In genomic region chr4:26692014-26692726, GRCh38 we compare ENCODE assay signal across 1 cellular context.
TF ChIP-seq lines count a peak whose summit lies in the region.

No MANE protein-coding gene starts in this region.

TF ChIP-seq in K562, 482 proteins besides CTCF, POLR2A, EP300 and RAD21 (continued from another document and continues in another):
- TF ChIP-seq CHAMP1 (IDR thresholded peaks at IDR 0.05) (0 out of 2 replicates have a peak, but pooled peaks have one; percentile 42), PTBP1 (IDR thresholded peaks at IDR 0.05; ENCODE audit: low read depth, low read length) (no peak), NR1H2 (CRISPR knock-in tag; IDR thresholded peaks at IDR 0.05) (no peak), MGA (IDR thresholded peaks at IDR 0.05) (peak; percentile 77; the same call in 1 of the 2 replicates), RCOR1 (IDR thresholded peaks at IDR 0.05; ENCODE audit: borderline replicate concordance in 1 of 2, low read depth in 2 of 2, low read length in 2 of 2) (peak in 1 of 2 experiments; percentile 32; a peak in 1 of 4 replicates), PTRF (tag; IDR thresholded peaks at IDR 0.05) (no peak), SIN3A (IDR thresholded peaks at IDR 0.05; ENCODE audit: borderline replicate concordance in 2 of 2, control insufficient read depth in 1 of 2, low read depth in 2 of 2, low read length in 2 of 2) (no peak), SPI1 (IDR thresholded peaks at IDR 0.05; ENCODE audit: borderline replicate concordance, low read depth, low read length) (0 out of 2 replicates have a peak, but pooled peaks have one; percentile 30), HDAC1 (IDR thresholded peaks at IDR 0.05) (0 out of 4 replicates have a peak, but pooled peaks of 1 of the 2 experiments have one; percentile 29), BCOR (IDR thresholded peaks at IDR 0.05) (no peak), DPF2 (IDR thresholded peaks at IDR 0.05) (peak; percentile 26; the same call in 1 of the 2 replicates), TCFL5 (CRISPR knock-in tag; conservative IDR thresholded peaks at IDR 0.05) (no peak), CREB5 (CRISPR knock-in tag; IDR thresholded peaks at IDR 0.05) (no peak), TEAD2 (tag; IDR thresholded peaks at IDR 0.05) (no peak), TRIM24 (IDR thresholded peaks at IDR 0.05) (peak; percentile 60 to 65; a peak in 2 of 4 replicates), TBP (optimal IDR thresholded peaks at IDR 0.05; ENCODE audit: low read depth, low read length) (no peak), NFE2 (IDR thresholded peaks at IDR 0.05; ENCODE audit: low read depth) (peak; percentile 51), KLF6 (CRISPR knock-in tag; IDR thresholded peaks at IDR 0.05; ENCODE audit: borderline replicate concordance) (no peak), CREB1 (IDR thresholded peaks at IDR 0.05) (peak; percentile 17; the same call in 1 of the 2 replicates), CREB1 (CRISPR knock-in tag; IDR thresholded peaks at IDR 0.05) (no peak), TAL1 (IDR thresholded peaks at IDR 0.05) (peak; percentile 41; the same call in 1 of the 2 replicates), KLF16 (IDR thresholded peaks at IDR 0.05) (0 out of 2 replicates have a peak, but pooled peaks have one; percentile 35), CEBPB (tag; IDR thresholded peaks at IDR 0.05) (no peak), MYBL2 (IDR thresholded peaks at IDR 0.05; ENCODE audit: low read depth) (peak; percentile 33; the same call in 1 of the 2 replicates), MYBL2 (CRISPR knock-in tag; IDR thresholded peaks at IDR 0.05; ENCODE audit: borderline replicate concordance) (no peak), GATA2 (CRISPR knock-in tag; IDR thresholded peaks at IDR 0.05) (peak; percentile 55; the same call in 1 of the 2 replicates), CBX8 (IDR thresholded peaks at IDR 0.05; ENCODE audit: borderline replicate concordance, extremely low read depth, low read depth, low read length, poor library complexity, severe bottlenecking) (no peak), CBX3 (IDR thresholded peaks at IDR 0.05; ENCODE audit: borderline replicate concordance in 1 of 2, low read length in 2 of 2) (peak in 1 of 2 experiments; percentile 63; a peak in 1 of 3 replicates), POLR2AphosphoS5 (IDR thresholded peaks at IDR 0.05; ENCODE audit: control insufficient read depth, insufficient read depth, low read depth, low read length) (peak; percentile 63; the same call in 1 of the 2 replicates), STAT5A (IDR thresholded peaks at IDR 0.05; ENCODE audit: borderline replicate concordance, low read length) (no peak), RBM17 (IDR thresholded peaks at IDR 0.05; ENCODE audit: borderline replicate concordance, low read depth, low read length) (no peak), CTBP1 (IDR thresholded peaks at IDR 0.05; ENCODE audit: borderline replicate concordance) (peak; percentile 53; the same call in 1 of the 2 replicates), PBX2 (CRISPR knock-in tag; IDR thresholded peaks at IDR 0.05; ENCODE audit: low read depth) (no peak), PBX2 (tag; conservative IDR thresholded peaks at IDR 0.05; ENCODE audit: low read depth) (no peak), TCF3 (CRISPR knock-in tag; IDR thresholded peaks at IDR 0.05) (peak; percentile 63), ZC3H4 (CRISPR knock-in tag; IDR thresholded peaks at IDR 0.05; ENCODE audit: borderline replicate concordance) (no peak), YY1 (IDR thresholded peaks at IDR 0.05; ENCODE audit: borderline replicate concordance in 1 of 3, control insufficient read depth in 1 of 3, extremely low read depth in 1 of 3, insufficient read depth in 3 of 3, insufficient read length in 1 of 3, insufficient replicate concordance in 2 of 3, low read depth in 1 of 3, low read length in 2 of 3) (peak in 1 of 3 experiments; percentile 57), CC2D1A (IDR thresholded peaks at IDR 0.05) (peak; percentile 21; the same call in 1 of the 2 replicates), DMBX1 (CRISPR knock-in tag; IDR thresholded peaks at IDR 0.05; ENCODE audit: borderline replicate concordance) (peak; percentile 38; the same call in 1 of the 2 replicates), NFIC (IDR thresholded peaks at IDR 0.05) (0 out of 2 replicates have a peak, but pooled peaks have one; percentile 33), SRSF9 (IDR thresholded peaks at IDR 0.05; ENCODE audit: borderline replicate concordance, low read depth, low read length) (no peak), SIX5 (IDR thresholded peaks at IDR 0.05; ENCODE audit: borderline replicate concordance in 1 of 2, insufficient read depth in 1 of 2, low read depth in 1 of 2, low read length in 2 of 2) (no peak), SRSF3 (IDR thresholded peaks at IDR 0.05; ENCODE audit: insufficient read depth, low read length) (no peak)
